32 cellular contexts compared by ENCODE assay signal in the genomic region with DNA sequence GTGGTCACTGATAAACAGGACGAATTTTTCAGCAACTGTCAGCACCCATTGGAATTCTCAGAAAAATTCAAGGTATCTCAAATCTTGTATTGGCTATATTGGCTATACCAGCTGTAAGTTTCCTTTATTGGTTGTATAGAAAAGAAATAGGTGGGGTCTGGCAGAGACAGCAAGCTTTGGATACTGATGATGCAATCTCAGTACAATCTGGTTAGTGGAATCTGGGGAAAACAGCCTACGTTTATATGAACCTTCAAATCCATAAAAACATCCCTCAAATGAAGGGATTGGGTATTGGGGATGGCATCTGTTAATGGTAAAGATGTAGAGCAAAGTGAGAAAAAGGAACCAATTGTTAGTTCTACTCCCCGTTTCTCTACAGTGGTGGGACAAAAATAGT.
"Had no signal": no experiment of that assay in that cellular context is flagged by ENCODE, and none has a peak within 500 bp of the region (broad histone marks: within the 10 kb centered on the region; RNA-seq: fewer than 3 reads in every experiment).

No MANE protein-coding gene starts in this region.

- ATAC-seq: activated CD4-positive, CD25-positive, alpha-beta regulatory T cell treated with anti-CD3 and anti-CD28 coated beads, Interleukin-2, amount 50 U/mL, for 24 hours; activated CD8-positive, alpha-beta T cell treated with anti-CD3 and anti-CD28 coated beads for 36 hours; activated naive CD4-positive, alpha-beta T cell treated with anti-CD3 and anti-CD28 coated beads, Interleukin-2, amount 50 U/mL, for 72 hours; activated T-cell treated with anti-CD3 and anti-CD28 coated beads, Interleukin-2, amount 50 U/mL, for 4 hours; activated T-helper 17 cell treated with anti-CD3 and anti-CD28 coated beads, Interleukin-2, amount 50 U/mL, for 72 hours; foreskin keratinocyte; gastrocnemius medialis; heart right ventricle; T-helper 17 cell had no signal

- H3K4me3 ChIP-seq: ascending aorta, breast epithelium, cardiac muscle cell, coronary artery, dorsolateral prefrontal cortex, esophagus muscularis mucosa, gastrocnemius medialis, heart right ventricle had no signal

- H3K36me3 ChIP-seq: ascending aorta, breast epithelium, cardiac muscle cell, esophagus muscularis mucosa, gastrocnemius medialis, heart right ventricle, WERI-Rb-1 had no signal

- H3K4me1 ChIP-seq: ascending aorta, breast epithelium, esophagus muscularis mucosa, foreskin keratinocyte, gastrocnemius medialis, heart right ventricle had no signal

- H3K9me3 ChIP-seq: ascending aorta, breast epithelium, esophagus muscularis mucosa, gastrocnemius medialis, heart right ventricle had no signal

- DNase-seq: activated B cell treated with CpG ODN at 0.5 μM for 24 hours; activated CD4-positive, alpha-beta T cell treated with anti-CD3 and anti-CD28 coated beads for 48 hours; activated CD4-positive, alpha-beta T cell treated with anti-CD3 and anti-CD28 coated beads, Interleukin-2, amount 50 U/mL, for 1 hour; activated CD4-positive, alpha-beta T cell treated with anti-CD3 and anti-CD28 coated beads, Interleukin-2, amount 50 U/mL, for 48 hours; activated CD8-positive, alpha-beta memory T cell treated with anti-CD3 and anti-CD28 coated beads for 24 hours; activated CD8-positive, alpha-beta T cell treated with anti-CD3 and anti-CD28 coated beads for 36 hours; activated effector memory CD4-positive, alpha-beta T cell treated with Interleukin-2 at 50 U/mL for 16 hours; activated gamma-delta T cell treated with Interleukin-2 at 50 U/mL for 16 hours; activated naive CD4-positive, alpha-beta T cell treated with Interleukin-2 at 50 U/mL for 16 hours; activated naive CD8-positive, alpha-beta T cell treated with anti-CD3 and anti-CD28 coated beads, Interleukin-2, amount 10 ng/mL, durations not matched to agents 7 days and 5 days; activated T-cell treated with anti-CD3 and anti-CD28 coated beads, Interleukin-2, amount 50 U/mL, for 4 hours; central memory CD4-positive, alpha-beta T cell; cerebellar nuclear complex; dorsolateral prefrontal cortex; effector memory CD4-positive, alpha-beta T cell; endodermal cell; foreskin keratinocyte; gastrocnemius medialis; glutamatergic neuron; heart right ventricle; T-helper 1 cell; T-helper 17 cell; T1000; WERI-Rb-1 had no signal

- H3K27ac ChIP-seq: ascending aorta, breast epithelium, cardiac muscle cell, coronary artery, dorsolateral prefrontal cortex, esophagus muscularis mucosa, foreskin keratinocyte, gastrocnemius medialis, heart right ventricle, WERI-Rb-1 had no signal

- H3K27me3 ChIP-seq: ascending aorta, cardiac muscle cell, esophagus muscularis mucosa, foreskin keratinocyte, gastrocnemius medialis had no signal
